14 cellular contexts compared by ENCODE assay signal in the genomic region with DNA sequence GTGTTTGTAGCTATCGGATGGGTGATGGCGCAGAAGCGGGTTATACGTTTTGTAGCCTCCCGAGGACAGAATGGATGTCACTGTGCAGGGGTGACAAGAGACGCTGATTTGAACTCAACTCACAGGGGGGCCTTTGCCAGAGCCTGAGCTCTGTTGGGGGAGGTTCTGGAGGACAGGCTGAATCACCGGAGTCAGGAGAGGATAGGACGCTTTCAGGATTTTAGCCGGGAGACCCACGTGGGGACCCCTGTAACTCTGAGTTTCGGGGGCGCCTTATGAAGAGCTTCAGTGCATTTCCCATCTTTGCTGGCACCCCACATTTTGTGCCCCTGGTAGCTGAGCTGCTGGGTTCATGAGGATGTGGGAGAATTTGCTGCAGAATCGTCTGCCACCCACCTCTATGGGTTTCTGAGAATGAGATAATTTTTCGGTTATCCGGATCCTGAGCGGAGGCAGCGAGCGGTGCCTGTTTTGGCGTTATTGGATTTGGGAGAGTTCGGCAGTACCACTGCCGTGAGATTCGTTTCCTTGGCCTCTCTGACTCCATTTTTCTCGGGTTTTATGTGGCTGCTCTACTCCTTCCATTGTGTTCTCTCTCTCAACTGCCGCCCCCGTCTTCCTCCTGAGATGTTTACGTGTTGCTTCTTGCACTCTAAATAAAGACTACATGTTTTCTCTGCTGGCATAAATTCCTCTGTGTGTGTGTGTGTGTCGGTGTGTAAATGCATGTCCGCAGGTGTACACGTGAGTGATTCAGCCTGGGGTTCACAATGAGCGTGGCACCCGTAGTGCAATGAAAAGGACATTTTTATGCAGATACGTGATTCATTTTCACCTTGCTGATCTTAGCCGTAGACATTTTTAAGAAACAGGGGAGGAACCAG.
DNase-seq lines count a peak whose midpoint lies in the region; TF ChIP-seq lines count a peak whose summit lies in the region.
"Had no signal": no experiment of that assay in that cellular context is flagged by ENCODE, and none has a peak within 500 bp of the region (broad histone marks: within the 10 kb centered on the region; RNA-seq: fewer than 3 reads in every experiment).

No MANE protein-coding gene starts in this region.

- CTCF ChIA-PET in BJ (lab: Yijun Ruan, JAX) = no interaction called here

- H3K9me2 ChIP-seq in Karpas-422 (replicated peaks; ENCODE audit: insufficient read depth, low read length) = no peaks in the 10 kb centered on the region

- H3K4me3 ChIP-seq in BJ (ENCODE audit: low read depth, low read length) (peak overlapping the region; percentile 17), fibroblast of the aortic adventitia (ENCODE audit: low read depth, low read length) (peak overlapping the region; percentile 58), ovary (peak overlapping the region; percentile 29), Karpas-422 (ENCODE audit: low read length) (no peak overlapping the region)
- H3K4me3 ChIP-seq: GM12878 had no signal

- WGBS in ovary, 3 donors = 65 to 73% (median 68%) methylated on average over 33 of the region's 33 CpGs

- DNase-seq in BJ (ENCODE audit: low read depth) (no peak), fibroblast of the aortic adventitia (ENCODE audit: low read depth) (no peak), ovary (no peak), Kasumi-1 (lab: John Stamatoyannopoulos, UW) (no peak), A172 (ENCODE audit: low spot score) (no peak), Karpas-422 (no peak)
- DNase-seq in stimulated activated CD4-positive, alpha-beta T cell treated with anti-CD3 and anti-CD28 coated beads, Interleukin-15, amount 100 ng/mL, for 24 hours = no peak
- DNase-seq: activated CD4-positive, alpha-beta memory T cell treated with anti-CD3 and anti-CD28 coated beads, Interleukin-2, amount 10 ng/mL, durations not matched to agents 7 days and 5 days; CD4-positive, CD25-positive, alpha-beta regulatory T cell; SHP77 treated with DMSO at 0.1 percent for 48 hours; spleen; stimulated activated naive CD4-positive, alpha-beta T cell had no signal

- no peaks in the 10 kb centered on the region for H3K36me3 ChIP-seq in BJ (ENCODE audit: control insufficient read depth, insufficient read depth, low read length)
- H3K36me3 ChIP-seq in ovary = no peaks in the 10 kb centered on the region
- H3K36me3 ChIP-seq in Karpas-422 (ENCODE audit: insufficient read depth, low read length) = no peaks in the 10 kb centered on the region
- H3K36me3 ChIP-seq: spleen had no signal

- no peaks in the 10 kb centered on the region for H3K9me3 ChIP-seq in ovary
- H3K9me3 ChIP-seq in Karpas-422 (ENCODE audit: low read length) = no peaks in the 10 kb centered on the region
- H3K9me3 ChIP-seq: spleen had no signal

- H3K27ac ChIP-seq in VCaP = peak overlapping the region; percentile 74
- peak overlapping the region in 1 of 2 donors; percentile 46 for H3K27ac ChIP-seq in ovary
- no peak overlapping the region for H3K27ac ChIP-seq in Karpas-422 (ENCODE audit: low read length)
- H3K27ac ChIP-seq: spleen had no signal

- no peak overlapping the region for H2AFZ ChIP-seq in Karpas-422 (ENCODE audit: low read length)

- POLR2A ChIA-PET in BJ (lab: Charles Lee) = no interaction called here

- H4K20me1 ChIP-seq in Karpas-422 (ENCODE audit: insufficient read depth, low read depth, low read length) = no peaks in the 10 kb centered on the region

- TF ChIP-seq POLR2A in ovary (IDR thresholded peaks at IDR 0.05) = no peak

- TF ChIP-seq EP300 in ovary (IDR thresholded peaks at IDR 0.05) = no peak

- H3K4me1 ChIP-seq in ovary (ENCODE audit: insufficient read depth) (no peaks in the 10 kb centered on the region), Karpas-422 (ENCODE audit: low read length) (no peaks in the 10 kb centered on the region)

- H3K79me2 ChIP-seq in Karpas-422 (ENCODE audit: low read length) = no peaks in the 10 kb centered on the region

- H3K9ac ChIP-seq in Karpas-422 (ENCODE audit: low read length) = no peak overlapping the region

- H3K27me3 ChIP-seq in BJ (ENCODE audit: control insufficient read depth, insufficient read depth, low read length) (no peaks in the 10 kb centered on the region), ovary (no peaks in the 10 kb centered on the region), Karpas-422 (ENCODE audit: low read length) (no peaks in the 10 kb centered on the region)
- H3K27me3 ChIP-seq: spleen had no signal

- no peak overlapping the region for H3K4me2 ChIP-seq in Karpas-422 (ENCODE audit: low read depth, low read length, poor library complexity, severe bottlenecking)

- TF ChIP-seq CTCF in BJ (IDR thresholded peaks at IDR 0.05; ENCODE audit: insufficient read depth, low read depth, low read length) = no peak
- TF ChIP-seq CTCF in VCaP (conservative IDR thresholded peaks at IDR 0.05) = no peak
- no peak for TF ChIP-seq CTCF in fibroblast of the aortic adventitia (IDR thresholded peaks at IDR 0.05; ENCODE audit: insufficient read depth, low read length)
- TF ChIP-seq CTCF in ovary (IDR thresholded peaks at IDR 0.05) = no peak

- intact Hi-C loops in ovary (cut with DNase I) = no loop called here
